In the genomic region with DNA sequence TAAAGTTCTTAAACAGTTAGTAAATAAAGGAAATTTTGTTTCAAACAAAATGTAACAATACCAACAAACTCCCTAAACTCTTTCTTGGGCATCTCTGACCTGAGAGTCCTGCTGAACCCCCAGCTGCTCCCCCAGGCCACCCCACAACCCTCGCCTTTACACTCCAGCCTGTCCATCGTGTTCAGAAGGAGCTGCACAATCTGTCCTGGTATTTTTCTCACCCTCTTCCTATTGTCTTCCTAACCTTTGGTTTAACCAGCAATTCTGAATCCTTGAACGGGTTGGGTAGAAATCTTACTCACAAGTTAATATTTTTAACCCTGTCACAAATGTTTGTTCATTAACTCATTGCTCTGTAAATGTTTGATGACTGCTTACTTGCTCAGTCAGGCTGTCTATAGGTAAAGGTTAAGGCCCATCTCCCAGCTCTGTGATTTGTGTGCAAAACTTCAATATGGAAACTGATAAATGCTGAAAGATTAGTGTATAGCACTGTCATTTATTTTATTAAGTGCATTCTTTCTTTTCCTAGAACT, we compare ENCODE assay signal across 22 cellular contexts. TPM values are rescaled to one million over a fixed set of nuclear protein-coding genes. Genes with fewer than 3 reads are reported as not detected.
DNase-seq lines count a peak whose midpoint lies in the region; ATAC-seq, FAIRE-seq and TF ChIP-seq lines count a peak whose summit lies in the region.
"Had no signal": no experiment of that assay in that cellular context is flagged by ENCODE, and none has a peak within 500 bp of the region (broad histone marks: within the 10 kb centered on the region; RNA-seq: fewer than 3 reads in every experiment).

No MANE protein-coding gene starts in this region.

- TF ChIP-seq RAD21 in A549 (conservative IDR thresholded peaks at IDR 0.05 in 1 of 2, IDR thresholded peaks at IDR 0.05 in 1 of 2), result no peak

- H3K36me3 ChIP-seq in gastroesophageal sphincter (no peaks in the 10 kb centered on the region), esophagus squamous epithelium (no peaks in the 10 kb centered on the region)
- H3K36me3 ChIP-seq: BLaER1 treated with 17β-estradiol and CSF1 and Interleukin-3, amounts not matched to agents 10 nM and 100 nM had no signal

- H3K27me3 ChIP-seq in gastroesophageal sphincter (no peaks in the 10 kb centered on the region), esophagus squamous epithelium (no peaks in the 10 kb centered on the region)
- H3K27me3 ChIP-seq: BLaER1 treated with 17β-estradiol and CSF1 and Interleukin-3, amounts not matched to agents 10 nM and 100 nM had no signal

- ATAC-seq in A549, result peak in 1 of 2 experiments; percentile 51; a peak in 3 of 6 replicates
- ATAC-seq in GM19438 (IDR thresholded peaks at IDR 0.05; ENCODE audit: low read depth, unreplicated experiment), result peak; percentile 66
- no peak for ATAC-seq in gastroesophageal sphincter
- no peak for ATAC-seq in GM18502 (IDR thresholded peaks at IDR 0.05; ENCODE audit: poor library complexity, unreplicated experiment)
- ATAC-seq: HCT116, HepG2 had no signal

- peak; percentile 88 for FAIRE-seq in A549 (lab: Jason Lieb, UNC)
- peak; percentile 98 for FAIRE-seq in RCC 7860 (lab: Jason Lieb, UNC)
- FAIRE-seq: G401.6, GM12891, GM19239, H54, HepG2, HTR-8/SVneo had no signal

- DNase-seq in A549 (ENCODE audit: low read depth in 1 of 2, low spot score in 1 of 2) (peak in 1 of 2 experiments; percentile 63), RCC 7860 (ENCODE audit: low spot score) (peak; percentile 76), kidney tubule cell (ENCODE audit: low spot score) (peak; percentile 84), activated gamma-delta T cell treated with Interleukin-2 at 50 U/mL for 16 hours (no peak), esophagus squamous epithelium (lab: John Stamatoyannopoulos, UW) (no peak)
- DNase-seq: CD4-positive, CD25-positive, alpha-beta regulatory T cell; DMS153; DMS79 treated with DMSO at 0.1 percent for 48 hours; EL; GM23248 had no signal

- H3K4me3 ChIP-seq in A549 (no peak overlapping the region), gastroesophageal sphincter (no peak overlapping the region), esophagus squamous epithelium (no peak overlapping the region)
- H3K4me3 ChIP-seq: BLaER1 treated with 17β-estradiol and CSF1 and Interleukin-3, amounts not matched to agents 10 nM and 100 nM; GM23248 had no signal

- intact Hi-C loops in esophagus squamous epithelium (cut with DNase I), result loop anchor here (5.0 kb wide), 1 partner anchor 208 kb away; no protein-coding TSS in a partner anchor

- 7% methylated on average over 3 of the region's 3 CpGs for WGBS in A549 (ENCODE audit: missing lambda C conversion rate)
- WGBS in gastroesophageal sphincter (ENCODE audit: low coverage in 1 of 2), 2 donors, result 57 to 77% methylated on average over 3 of the region's 3 CpGs
- 59 to 62% methylated on average over 3 of the region's 3 CpGs for WGBS in esophagus squamous epithelium, 2 donors

- CTCF ChIA-PET in A549 (lab: Yijun Ruan, JAX), result interaction anchor here (0.6 to 11.8 kb wide), 8 partner anchors 10 to 1598 kb away, joined by 3 to 159 read pairs (median 6); partner anchors contain the start of genes EPDR1 and SFRP4

- peaks cover 47% of the 10 kb centered on the region for H3K4me1 ChIP-seq in A549
- peaks cover 0 to 14% (median 0%) of the 10 kb centered on the region in 3 donors for H3K4me1 ChIP-seq in gastroesophageal sphincter
- H3K4me1 ChIP-seq in esophagus squamous epithelium, result peaks cover 0 to 14% (median 8%) of the 10 kb centered on the region in 3 donors
- H3K4me1 ChIP-seq: BLaER1 treated with 17β-estradiol and CSF1 and Interleukin-3, amounts not matched to agents 10 nM and 100 nM had no signal

- no peaks in the 10 kb centered on the region for H3K9me3 ChIP-seq in A549
- H3K9me3 ChIP-seq in gastroesophageal sphincter, result no peaks in the 10 kb centered on the region
- H3K9me3 ChIP-seq in esophagus squamous epithelium, result no peaks in the 10 kb centered on the region
- H3K9me3 ChIP-seq: BLaER1 treated with 17β-estradiol and CSF1 and Interleukin-3, amounts not matched to agents 10 nM and 100 nM had no signal

- POLR2A ChIA-PET in A549 (lab: Yijun Ruan, JAX), result no interaction called here

- no peak for TF ChIP-seq POLR2A in A549 (IDR thresholded peaks at IDR 0.05; ENCODE audit: low read length)
- TF ChIP-seq POLR2A in gastroesophageal sphincter (IDR thresholded peaks at IDR 0.05), result no peak
- no peak for TF ChIP-seq POLR2A in esophagus squamous epithelium (IDR thresholded peaks at IDR 0.05)

- TF ChIP-seq CTCF in A549 (IDR thresholded peaks at IDR 0.05) (no peak), gastroesophageal sphincter (IDR thresholded peaks at IDR 0.05) (no peak), esophagus squamous epithelium (IDR thresholded peaks at IDR 0.05) (no peak)

- H3K27ac ChIP-seq in A549 (peak overlapping the region; percentile 87 to 96), gastroesophageal sphincter (no peak overlapping the region), esophagus squamous epithelium (no peak overlapping the region)
- H3K27ac ChIP-seq: 22Rv1; BLaER1 treated with 17β-estradiol and CSF1 and Interleukin-3, amounts not matched to agents 10 nM and 100 nM; GM23248 had no signal

- TF ChIP-seq EP300 in A549 (IDR thresholded peaks at IDR 0.05) (no peak), gastroesophageal sphincter (IDR thresholded peaks at IDR 0.05) (no peak)

- H3K4me2 ChIP-seq in A549, result peak overlapping the region; percentile 89
- H3K4me2 ChIP-seq: BLaER1 treated with 17β-estradiol and CSF1 and Interleukin-3, amounts not matched to agents 10 nM and 100 nM had no signal

TF ChIP-seq in A549, 52 proteins besides CTCF, POLR2A, EP300 and RAD21:
- peak; percentile 70 for TF ChIP-seq MAX (IDR thresholded peaks at IDR 0.05)
- TF ChIP-seq, protein P1, sequence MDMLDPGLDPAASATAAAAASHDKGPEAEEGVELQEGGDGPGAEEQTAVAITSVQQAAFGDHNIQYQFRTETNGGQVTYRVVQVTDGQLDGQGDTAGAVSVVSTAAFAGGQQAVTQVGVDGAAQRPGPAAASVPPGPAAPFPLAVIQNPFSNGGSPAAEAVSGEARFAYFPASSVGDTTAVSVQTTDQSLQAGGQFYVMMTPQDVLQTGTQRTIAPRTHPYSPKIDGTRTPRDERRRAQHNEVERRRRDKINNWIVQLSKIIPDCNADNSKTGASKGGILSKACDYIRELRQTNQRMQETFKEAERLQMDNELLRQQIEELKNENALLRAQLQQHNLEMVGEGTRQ (IDR thresholded peaks at IDR 0.05), result no peak
- TF ChIP-seq CBX8 (IDR thresholded peaks at IDR 0.05), result no peak
- TF ChIP-seq MAZ (IDR thresholded peaks at IDR 0.05; ENCODE audit: borderline replicate concordance, low read depth, low read length), result no peak
- no peak for TF ChIP-seq RNF2 (IDR thresholded peaks at IDR 0.05; ENCODE audit: borderline replicate concordance, low read depth)
- TF ChIP-seq GATA3 (IDR thresholded peaks at IDR 0.05; ENCODE audit: borderline replicate concordance), result peak; percentile 40; the same call in 1 of the 2 replicates
- TF ChIP-seq, protein P2, sequence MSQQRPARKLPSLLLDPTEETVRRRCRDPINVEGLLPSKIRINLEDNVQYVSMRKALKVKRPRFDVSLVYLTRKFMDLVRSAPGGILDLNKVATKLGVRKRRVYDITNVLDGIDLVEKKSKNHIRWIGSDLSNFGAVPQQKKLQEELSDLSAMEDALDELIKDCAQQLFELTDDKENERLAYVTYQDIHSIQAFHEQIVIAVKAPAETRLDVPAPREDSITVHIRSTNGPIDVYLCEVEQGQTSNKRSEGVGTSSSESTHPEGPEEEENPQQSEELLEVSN (IDR thresholded peaks at IDR 0.05; ENCODE audit: borderline replicate concordance, low read depth), result 0 out of 2 replicates have a peak, but pooled peaks have one; percentile 59

RNA-seq across cellular contexts. Expression of gene SFRP4, which starts 16.8 kb away (rescaled TPM):
- polyA plus RNA-seq in A549 (2011; rRNA removed) (9.1 and 11.9 TPM in 2 replicates), A549 (2017; fragmentation: RNase III; extraction: RNeasy Plus Mini Kit Qiagen cat#74134 plus additional on column Dnase treatment) (7.4 to 9.8 TPM (median 8.4 TPM) in 3 replicates)
- 8.9 and 9.5 TPM in 2 replicates for polyA plus RNA-seq in A549 (2012; cell fraction: cytosol; rRNA removed)
- polyA plus RNA-seq in A549 (2012; cell fraction: nucleus; rRNA removed), result 7.5 and 13.3 TPM in 2 replicates
- 4.5 and 5.6 TPM in 2 replicates for polyA minus RNA-seq in A549 (2011; rRNA and poly(A)+ RNA removed)
- total RNA-seq in gastroesophageal sphincter (10 to 100 TPM in 1 of 4 donors, 1 to 10 TPM in 3; 1.4 to 11.0 (median 5.1) TPM), esophagus squamous epithelium (under 1 TPM in 2 of 4 donors, not detected in 2; 0.21 to 0.57 TPM)
- total RNA-seq: CD4-positive, CD25-positive, alpha-beta regulatory T cell had no signal
- polyA plus RNA-seq: CD4-positive, CD25-positive, alpha-beta regulatory T cell had no signal

RNA-seq across cellular contexts. Expression of gene EPDR1, which starts 20.7 kb away (rescaled TPM):
- polyA plus RNA-seq in A549 (2011; rRNA removed) (112 TPM in 2 replicates), A549 (2017; fragmentation: RNase III; extraction: RNeasy Plus Mini Kit Qiagen cat#74134 plus additional on column Dnase treatment) (99.3 to 109 TPM (median 101 TPM) in 3 replicates)
- polyA plus RNA-seq in A549 (2012; cell fraction: cytosol; rRNA removed), result 52.7 and 80.8 TPM in 2 replicates
- 52.7 and 91.5 TPM in 2 replicates for polyA plus RNA-seq in A549 (2012; cell fraction: nucleus; rRNA removed)
- 49.9 and 50.6 TPM in 2 replicates for polyA minus RNA-seq in A549 (2011; rRNA and poly(A)+ RNA removed)
- total RNA-seq in gastroesophageal sphincter (10 to 100 TPM; 14.3 to 43.8 (median 19.0) TPM), esophagus squamous epithelium (1 to 10 TPM; 1.4 to 4.3 (median 3.4) TPM)
- total RNA-seq: CD4-positive, CD25-positive, alpha-beta regulatory T cell had no signal

RNA-seq across cellular contexts. Expression of gene NME8, which starts 51.4 kb away (rescaled TPM):
- not detected in 2 replicates for polyA plus RNA-seq in A549 (2011; rRNA removed)
- polyA plus RNA-seq in A549 (2012; cell fraction: cytosol; rRNA removed), result not detected in 2 replicates
- not detected in 2 replicates for polyA plus RNA-seq in A549 (2012; cell fraction: nucleus; rRNA removed)
- not detected in 3 replicates for polyA plus RNA-seq in A549 (2017; fragmentation: RNase III; extraction: RNeasy Plus Mini Kit Qiagen cat#74134 plus additional on column Dnase treatment)
- polyA minus RNA-seq in A549 (2011; rRNA and poly(A)+ RNA removed), result not detected in 2 replicates
- 1 to 10 TPM in 1 of 4 donors, not detected in 3; 2.8 TPM for total RNA-seq in gastroesophageal sphincter
- not detected for total RNA-seq in esophagus squamous epithelium
- total RNA-seq: CD4-positive, CD25-positive, alpha-beta regulatory T cell; GM23248; HepG2 had no signal
- polyA plus RNA-seq: CD4-positive, CD25-positive, alpha-beta regulatory T cell; GM23248; HepG2 had no signal

Comparison
In these comparisons a context has a peak if more than half of its experiments do, and no peak if none do; other contexts are left out.
1. DNase-seq: peak in RCC 7860 (single experiment) and kidney tubule cell (single experiment); none in activated gamma-delta T cell treated with Interleukin-2 at 50 U/mL for 16 hours (single experiment) and esophagus squamous epithelium (single experiment).
2. H3K27ac ChIP-seq: peak in A549 (2 of 2); none in gastroesophageal sphincter (0 of 4) and esophagus squamous epithelium (0 of 4).